16 cellular contexts compared by ENCODE assay signal in genomic region chr12:2680676-2681039, GRCh38.
DNase-seq lines count a peak whose midpoint lies in the region; ATAC-seq and TF ChIP-seq lines count a peak whose summit lies in the region.
"Had no signal": no experiment of that assay in that cellular context is flagged by ENCODE, and none has a peak within 500 bp of the region (broad histone marks: within the 10 kb centered on the region; RNA-seq: fewer than 3 reads in every experiment).

No MANE protein-coding gene starts in this region.

- no peaks in the 10 kb centered on the region for H3K9me3 ChIP-seq in vagina
- H3K9me3 ChIP-seq: HAP-1 had no signal

- H3K4me3 ChIP-seq in vagina = no peak overlapping the region
- H3K4me3 ChIP-seq: HAP-1 had no signal

- DNase-seq in NCI-H345 (lab: John Stamatoyannopoulos, UW) (peak; percentile 49), NCI-H345 treated with DMSO at 0.1 percent for 48 hours (lab: John Stamatoyannopoulos, UW; ENCODE audit: unreplicated experiment) (no peak), left lobe of liver (ENCODE audit: low spot score) (peak; percentile 24), vagina (ENCODE audit: extremely low spot score in 2 of 2) (peak; percentile 58 to 74), COLO668 (lab: John Stamatoyannopoulos, UW; ENCODE audit: unreplicated experiment) (no peak), substantia nigra (lab: John Stamatoyannopoulos, UW) (no peak), GM10248 (ENCODE audit: extremely low spot score) (no peak)
- DNase-seq: 8988T; AML-193; C1 segment of cervical spinal cord; CD4-positive, alpha-beta T cell; DND-41; GDM1; GOT3 had no signal

- no peaks in the 10 kb centered on the region for H3K27me3 ChIP-seq in vagina

- intact Hi-C loops in vagina (cut with DNase I) = no loop called here

- ATAC-seq in left lobe of liver = no peak

- TF ChIP-seq CTCF in vagina (IDR thresholded peaks at IDR 0.05) (no peak), GM10248 (IDR thresholded peaks at IDR 0.05; ENCODE audit: control extremely low read depth, extremely low read depth, low read depth, missing control alignments) (no peak)

- CTCF ChIA-PET in GM10248 (lab: Yijun Ruan, JAX) = interaction anchor here (1.2 kb wide), 1 partner anchor 16 kb away, joined by 3 read pairs; no protein-coding TSS in a partner anchor

- H3K4me1 ChIP-seq in vagina = no peaks in the 10 kb centered on the region
- H3K4me1 ChIP-seq: HAP-1 had no signal

- POLR2A ChIA-PET in GM10248 (lab: Yijun Ruan, JAX) = no interaction called here

- no peaks in the 10 kb centered on the region for H3K36me3 ChIP-seq in vagina
- H3K36me3 ChIP-seq: HAP-1 had no signal

- peak overlapping the region; percentile 73 for H3K27ac ChIP-seq in angular gyrus (ENCODE audit: low read depth, low read length)
- no peak overlapping the region for H3K27ac ChIP-seq in vagina
- no peak overlapping the region for H3K27ac ChIP-seq in substantia nigra (ENCODE audit: low read depth, low read length, poor library complexity, severe bottlenecking)

- no peak for TF ChIP-seq POLR2A in vagina (IDR thresholded peaks at IDR 0.05)

Comparison
In these comparisons a context has a peak if more than half of its experiments do, and no peak if none do; other contexts are left out.
1. DNase-seq: peak in NCI-H345 (single experiment), left lobe of liver (single experiment) and vagina (2 of 2); none in NCI-H345 treated with DMSO at 0.1 percent for 48 hours (single experiment), COLO668 (single experiment), substantia nigra (0 of 49) and GM10248 (single experiment).